26 cellular contexts compared by ENCODE assay signal in the genomic region with DNA sequence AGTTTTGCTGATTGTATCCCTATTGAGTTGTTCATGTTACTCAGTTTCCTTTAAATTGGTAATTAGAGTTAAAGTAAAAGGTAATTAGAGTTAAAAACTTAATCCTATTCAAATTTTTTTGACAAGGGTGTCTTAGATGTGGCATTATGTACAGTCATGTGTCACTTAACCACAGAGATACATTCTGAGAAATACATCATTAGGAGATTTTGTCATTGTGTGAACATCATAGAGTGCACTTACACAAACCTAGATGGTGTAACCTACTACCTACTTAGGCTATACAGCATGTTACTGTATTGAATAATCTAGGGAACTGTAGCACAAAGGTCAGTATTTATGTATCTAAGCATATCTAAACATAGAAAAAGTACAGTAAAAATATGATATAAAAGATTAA.
"Had no signal": no experiment of that assay in that cellular context is flagged by ENCODE, and none has a peak within 500 bp of the region (broad histone marks: within the 10 kb centered on the region; RNA-seq: fewer than 3 reads in every experiment).

No MANE protein-coding gene starts in this region.

- H3K9me3 Mint-ChIP-seq: dendritic cell treated with granulocyte-macrophage colony-stimulating factor and Interleukin-4, amounts not matched to agents 40 ng/mL and 50 ng/mL, for 4 days; memory B cell; natural killer cell had no signal

- H3K4me3 Mint-ChIP-seq: dendritic cell treated with granulocyte-macrophage colony-stimulating factor and Interleukin-4, amounts not matched to agents 40 ng/mL and 50 ng/mL, for 4 days; endodermal cell; memory B cell; natural killer cell had no signal

- ATAC-seq: esophagus mucosa, gastroesophageal sphincter, heart left ventricle, left lobe of liver, natural killer cell, right lobe of liver had no signal

- H3K4me2 ChIP-seq: hepatocyte had no signal

- H3K9ac ChIP-seq: parathyroid adenoma had no signal

- H3K9me3 ChIP-seq: colonic mucosa, gastroesophageal sphincter, neutrophil, right lobe of liver, thoracic aorta, tibial nerve, upper lobe of left lung had no signal

- H3K36me3 ChIP-seq: colonic mucosa, gastroesophageal sphincter, heart left ventricle, neutrophil, right lobe of liver, thoracic aorta, tibial nerve, upper lobe of left lung had no signal

- H3K36me3 Mint-ChIP-seq: memory B cell, natural killer cell had no signal

- H2AFZ ChIP-seq: hepatocyte, parathyroid adenoma had no signal

- DNase-seq: colonic mucosa; effector CD8-positive, alpha-beta T cell; endodermal cell; foreskin fibroblast; heart left ventricle; kidney; natural killer cell; right lobe of liver; small intestine; stimulated activated CD4-positive, alpha-beta T cell treated with anti-CD3 and anti-CD28 coated beads, Interleukin-15, amount 100 ng/mL, for 24 hours; stimulated activated CD4-positive, alpha-beta T cell treated with anti-CD3 and anti-CD28 coated beads, Interleukin-2, amount 100 ng/mL, for 48 hours; stimulated activated naive CD4-positive, alpha-beta T cell treated with Interleukin-2 at 50 U/mL for 16 hours; upper lobe of left lung had no signal

- H3K27me3 Mint-ChIP-seq: dendritic cell treated with granulocyte-macrophage colony-stimulating factor and Interleukin-4, amounts not matched to agents 40 ng/mL and 50 ng/mL, for 4 days; memory B cell; progenitor cell of endocrine pancreas had no signal

- H3K4me1 ChIP-seq: colonic mucosa, gastroesophageal sphincter, heart left ventricle, parathyroid adenoma, right lobe of liver, tibial nerve, upper lobe of left lung had no signal

- H3K27me3 ChIP-seq: colonic mucosa, gastroesophageal sphincter, hepatocyte, neutrophil, right lobe of liver, upper lobe of left lung had no signal

- H3K27ac Mint-ChIP-seq: dendritic cell treated with granulocyte-macrophage colony-stimulating factor and Interleukin-4, amounts not matched to agents 40 ng/mL and 50 ng/mL, for 4 days; endodermal cell; memory B cell; natural killer cell; progenitor cell of endocrine pancreas had no signal

- H3K27ac ChIP-seq: colonic mucosa, epithelial cell of prostate, gastroesophageal sphincter, heart left ventricle, hepatocyte, neutrophil, parathyroid adenoma, right lobe of liver, thoracic aorta, tibial nerve, upper lobe of left lung had no signal

- H3K4me1 Mint-ChIP-seq: memory B cell, natural killer cell had no signal

- H3K4me3 ChIP-seq: colonic mucosa, gastroesophageal sphincter, heart left ventricle, hepatocyte, lung, right lobe of liver, thoracic aorta, tibial nerve, upper lobe of left lung had no signal
